8 cellular contexts compared by ENCODE assay signal in genomic region chr19:50430888-50431342, GRCh38. TPM values are rescaled to one million over a fixed set of nuclear protein-coding genes. Genes with fewer than 3 reads are reported as not detected.
A peak's percentile ranks its signal among the peaks of the same experiment; 100 is the strongest.
DNase-seq lines count a peak whose midpoint lies in the region; ATAC-seq and TF ChIP-seq lines count a peak whose summit lies in the region.

No MANE protein-coding gene starts in this region.

- H3K4me3 ChIP-seq in GM06990 (replicated peaks; ENCODE audit: low read depth, low read length) (peak overlapping the region; percentile 56), OCI-LY3 (ENCODE audit: low read length) (peak overlapping the region; percentile 82), epithelial cell of esophagus (ENCODE audit: low read length) (peak overlapping the region; percentile 63), trophoblast cell (ENCODE audit: low read depth, low read length) (no peak overlapping the region)

- no peak for ATAC-seq in HG03039 (IDR thresholded peaks at IDR 0.05; ENCODE audit: unreplicated experiment)
- no peak for ATAC-seq in GM19023 (IDR thresholded peaks at IDR 0.05; ENCODE audit: unreplicated experiment)

- H3K18ac ChIP-seq in trophoblast cell (ENCODE audit: low read length), result no peak overlapping the region

- H3K79me1 ChIP-seq in trophoblast cell (ENCODE audit: low read length), result peaks cover 7% of the 10 kb centered on the region

- no peak overlapping the region for H4K91ac ChIP-seq in trophoblast cell (ENCODE audit: low read depth, low read length)

- WGBS in trophoblast cell (ENCODE audit: extremely low coverage, insufficient coverage, insufficient read length), result no CpG with 5 or more reads among the region's 13 CpGs

- H2BK120ac ChIP-seq in trophoblast cell (ENCODE audit: insufficient read depth, low read length, poor library complexity), result no peak overlapping the region

- H4K8ac ChIP-seq in trophoblast cell (ENCODE audit: low read depth, low read length), result peak overlapping the region; percentile 64

- H3K4me2 ChIP-seq in OCI-LY3 (ENCODE audit: low read length) (peak overlapping the region; percentile 100), trophoblast cell (ENCODE audit: low read length) (peak overlapping the region; percentile 94)

- no peaks in the 10 kb centered on the region for H3K79me2 ChIP-seq in OCI-LY3 (ENCODE audit: low read length)
- H3K79me2 ChIP-seq in trophoblast cell (ENCODE audit: control insufficient read depth, insufficient read depth, low read length, poor library complexity), result peaks cover 2% of the 10 kb centered on the region

- no peak overlapping the region for H2BK5ac ChIP-seq in trophoblast cell (ENCODE audit: low read depth, low read length, poor library complexity)

- H3K36me3 ChIP-seq in GM06990 (ENCODE audit: control insufficient read depth, insufficient read depth, low read length) (no peaks in the 10 kb centered on the region), OCI-LY3 (replicated peaks; ENCODE audit: low read depth, low read length) (peaks cover 25% of the 10 kb centered on the region), trophoblast cell (ENCODE audit: control insufficient read depth in 1 of 2, insufficient read depth in 2 of 2, low read length in 2 of 2) (no peaks in the 10 kb centered on the region)

- H2BK12ac ChIP-seq in trophoblast cell (ENCODE audit: low read length), result no peak overlapping the region

- H3K14ac ChIP-seq in trophoblast cell (ENCODE audit: low read length), result no peak overlapping the region

- H3K27me3 ChIP-seq in GM06990 (replicated peaks; ENCODE audit: control insufficient read depth, insufficient read depth, low read length) (no peaks in the 10 kb centered on the region), OCI-LY3 (ENCODE audit: low read depth, low read length) (0 out of 2 replicates have a peak, but pooled peaks cover 12% of the 10 kb centered on the region), trophoblast cell (ENCODE audit: insufficient read depth, low read length) (no peaks in the 10 kb centered on the region)

- H3K9me3 ChIP-seq in OCI-LY3 (ENCODE audit: insufficient read depth, low read length) (no peaks in the 10 kb centered on the region), trophoblast cell (ENCODE audit: insufficient read depth, low read depth, low read length) (peaks cover 3% of the 10 kb centered on the region)

- peaks cover 17% of the 10 kb centered on the region for H4K20me1 ChIP-seq in OCI-LY3 (ENCODE audit: insufficient read depth, low read length)

- H3K4ac ChIP-seq in trophoblast cell (ENCODE audit: low read depth, low read length), result no peak overlapping the region

- DNase-seq in GM06990 (ENCODE audit: extremely low read depth, insufficient read length), result peak; percentile 51
- DNase-seq in epithelial cell of esophagus (ENCODE audit: low read depth), result no peak
- no peak for DNase-seq in trophoblast cell
- DNase-seq in activated gamma-delta T cell treated with Interleukin-2 at 50 U/mL for 16 hours, result no peak
- no peak for DNase-seq in NCI-H146 treated with DMSO at 0.1 percent for 48 hours (lab: John Stamatoyannopoulos, UW; ENCODE audit: unreplicated experiment)

- H3K23ac ChIP-seq in trophoblast cell (ENCODE audit: low read length), result no peak overlapping the region

- no peak for TF ChIP-seq CTCF in GM06990 (IDR thresholded peaks at IDR 0.05; ENCODE audit: insufficient read depth, low read length, poor library complexity, severe bottlenecking)
- no peak for TF ChIP-seq CTCF in OCI-LY3 (IDR thresholded peaks at IDR 0.05; ENCODE audit: low read depth, low read length)
- TF ChIP-seq CTCF in epithelial cell of esophagus (IDR thresholded peaks at IDR 0.05; ENCODE audit: insufficient read depth, low read depth, low read length, missing control alignments), result no peak

- no peak overlapping the region for H4K12ac ChIP-seq in trophoblast cell (ENCODE audit: low read depth, low read length)

- H3K9ac ChIP-seq in OCI-LY3 (ENCODE audit: low read length), result peak overlapping the region; percentile 98
- H3K9ac ChIP-seq in trophoblast cell (ENCODE audit: low read length), result no peak overlapping the region

- H3K27ac ChIP-seq in OCI-LY3 (ENCODE audit: low read length), result peak overlapping the region; percentile 90
- H3K27ac ChIP-seq in trophoblast cell (ENCODE audit: low read depth, low read length), result no peak overlapping the region

- no peak overlapping the region for H2AK5ac ChIP-seq in trophoblast cell (ENCODE audit: low read length)

- H2AFZ ChIP-seq in OCI-LY3 (ENCODE audit: low read depth, low read length) (no peak overlapping the region), trophoblast cell (ENCODE audit: insufficient read depth, low read length, poor library complexity) (peak overlapping the region; percentile 84)

- H3K4me1 ChIP-seq in OCI-LY3 (ENCODE audit: low read length) (peaks cover 61% of the 10 kb centered on the region), trophoblast cell (ENCODE audit: control insufficient read depth in 1 of 2, insufficient read depth in 2 of 2, low read length in 2 of 2) (peaks cover 6 to 8% of the 10 kb centered on the region in 2 experiments)

RNA-seq across cellular contexts. Expression of gene MYBPC2, which starts 1.8 kb away (rescaled TPM):
- polyA plus RNA-seq in trophoblast cell (2013), result 0.07 and 0.12 TPM in 2 replicates

RNA-seq across cellular contexts. Expression of gene SPIB, which starts 12.2 kb away (rescaled TPM):
- 1.0 and 1.4 TPM in 2 replicates for polyA plus RNA-seq in trophoblast cell (2013)

RNA-seq across cellular contexts. Expression of gene EMC10, which starts 45.4 kb away (rescaled TPM):
- polyA plus RNA-seq in trophoblast cell (2013), result 73.1 and 73.6 TPM in 2 replicates

RNA-seq across cellular contexts. Expression of gene GARIN5A, which starts 45.7 kb away (rescaled TPM):
- polyA plus RNA-seq in trophoblast cell (2013), result 4.8 and 5.4 TPM in 2 replicates

RNA-seq across cellular contexts. Expression of gene POLD1, which starts 46.8 kb away (rescaled TPM):
- 42.3 and 44.2 TPM in 2 replicates for polyA plus RNA-seq in trophoblast cell (2013)
